ENCODE assay signal across 9 cellular contexts in the genomic region with DNA sequence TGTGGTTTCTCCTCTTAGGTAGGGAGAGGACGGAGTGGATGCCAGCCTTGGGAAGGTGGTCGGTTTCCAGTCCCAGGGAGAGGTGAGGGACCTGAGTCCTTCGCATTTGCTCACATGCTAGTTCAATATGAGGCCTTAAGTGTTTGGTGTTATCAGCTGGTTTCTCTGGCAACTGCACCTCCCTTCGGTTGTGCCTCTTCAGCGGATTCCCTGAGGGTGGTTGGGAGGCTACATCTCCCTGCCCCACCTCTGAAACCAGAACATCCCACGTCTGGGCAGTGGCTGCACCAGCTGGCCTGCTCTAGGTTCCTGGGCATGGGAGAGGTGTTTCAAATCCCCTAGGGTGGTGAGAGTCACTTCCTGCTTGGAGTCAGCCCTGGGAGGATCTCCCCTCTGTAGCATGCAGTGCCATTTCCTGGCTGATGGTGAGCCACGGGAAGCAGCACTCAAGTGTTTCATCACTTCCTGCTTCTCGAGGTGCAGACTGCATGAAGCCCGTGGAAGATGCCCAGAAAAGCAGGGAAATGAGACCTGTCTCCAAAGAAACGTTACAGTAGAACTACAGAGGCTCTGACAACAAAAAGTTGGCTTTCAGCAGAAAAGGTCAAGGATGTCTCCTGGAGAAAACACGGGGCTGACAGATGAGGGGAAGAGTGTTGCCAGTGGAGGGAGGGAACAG. TPM values are rescaled to one million over a fixed set of nuclear protein-coding genes. Genes with fewer than 3 reads are reported as not detected.
A peak's percentile ranks its signal among the peaks of the same experiment; 100 is the strongest.
DNase-seq lines count a peak whose midpoint lies in the region; ATAC-seq, FAIRE-seq and TF ChIP-seq lines count a peak whose summit lies in the region.
"Had no signal": no experiment of that assay in that cellular context is flagged by ENCODE, and none has a peak within 500 bp of the region (broad histone marks: within the 10 kb centered on the region; RNA-seq: fewer than 3 reads in every experiment).

No MANE protein-coding gene starts in this region.

- no peak overlapping the region for H3K27ac Mint-ChIP-seq in memory B cell
- no peak overlapping the region for H3K27ac Mint-ChIP-seq in nephron progenitor cell

- CTCF ChIA-PET in K562 (lab: Yijun Ruan, JAX; ENCODE audit: low intra/inter-chr PET ratio): no interaction called here

- H3K27me3 ChIP-seq in K562 (ENCODE audit: control insufficient read depth in 2 of 2, insufficient read depth in 2 of 2, low read length in 2 of 2) (peaks cover 45 to 79% of the 10 kb centered on the region in 2 experiments), testis (no peaks in the 10 kb centered on the region)

- H3K36me3 ChIP-seq in K562 (ENCODE audit: control insufficient read depth, insufficient read depth, low read length) (no peaks in the 10 kb centered on the region), testis (ENCODE audit: low read depth, missing control alignments) (no peaks in the 10 kb centered on the region)

- H3K4me1 ChIP-seq in K562 (replicated peaks in 1 of 2; ENCODE audit: control insufficient read depth in 2 of 2, insufficient read depth in 2 of 2, low read length in 2 of 2): peaks cover 16 to 19% of the 10 kb centered on the region in 2 experiments; a peak in 4 of 5 replicates
- peaks cover 12% of the 10 kb centered on the region for H3K4me1 ChIP-seq in testis

- BruUV-seq in K562 (replicated peaks; lab: Mats Ljungman, UMichigan): no TSS peak

- TF ChIP-seq POLR2A in K562 (conservative IDR thresholded peaks at IDR 0.05): no peak
- TF ChIP-seq POLR2A in testis (IDR thresholded peaks at IDR 0.05): no peak

- peak; percentile 3 to 15 for DNase-seq in SHP77 (lab: John Stamatoyannopoulos, UW)
- DNase-seq in SHP77 treated with DMSO at 0.1 percent for 48 hours (lab: John Stamatoyannopoulos, UW): no peak
- peak in 2 of 4 experiments; percentile 21 for DNase-seq in K562 (ENCODE audit: extremely low read depth in 1 of 4, low spot score in 3 of 4)
- DNase-seq in memory B cell (ENCODE audit: low spot score in 2 of 2): no peak
- no peak for DNase-seq in testis
- DNase-seq in nephron progenitor cell: no peak

- peak overlapping the region; percentile 75 for H2AFZ ChIP-seq in K562 (ENCODE audit: low read depth, low read length)

- peak overlapping the region; percentile 38 for H3K4me2 ChIP-seq in K562 (ENCODE audit: insufficient read depth, low read length)

- in situ Hi-C loops in K562 (cut with MboI): no loop called here

- no peak overlapping the region for H3K9ac ChIP-seq in K562 (ENCODE audit: insufficient read depth in 1 of 2, low read depth in 2 of 2, low read length in 2 of 2)

- POLR2A ChIA-PET in K562 (lab: Yijun Ruan, JAX): interaction anchor here (0.6 kb wide), 1 partner anchor 150 kb away, joined by 4 read pairs; no protein-coding TSS in a partner anchor

- 9% methylated on average over 11 of the region's 11 CpGs for WGBS in K562 (ENCODE audit: insufficient coverage, low coverage, missing lambda C conversion rate)
- WGBS in testis, 2 donors: 46 to 56% methylated on average over 11 of the region's 11 CpGs

- H3K36me3 Mint-ChIP-seq in memory B cell: no peaks in the 10 kb centered on the region
- H3K36me3 Mint-ChIP-seq in nephron progenitor cell (ENCODE audit: low read depth): no peaks in the 10 kb centered on the region

- ATAC-seq in K562 (peak; percentile 65), memory B cell (ENCODE audit: low read depth) (peak; percentile 42), GM18519 (IDR thresholded peaks at IDR 0.05; ENCODE audit: low FRiP score, unreplicated experiment) (no peak)

- peak; percentile 19 for FAIRE-seq in K562 (lab: Jason Lieb, UNC)

- H4K20me1 ChIP-seq in K562 (replicated peaks; ENCODE audit: control insufficient read depth, insufficient read depth, low read length): no peaks in the 10 kb centered on the region; the same call in 1 of the 2 replicates

- H3K27ac ChIP-seq in K562 (ENCODE audit: extremely low read depth, low read depth, low read length) (no peak overlapping the region), testis (peak overlapping the region in 1 of 2 donors; percentile 7)
- H3K27ac ChIP-seq: C4-2B had no signal

- intact Hi-C loops in K562 (cut with micrococcal nuclease) (no loop called here), testis (cut with DNase I; ENCODE audit: low total_unique reads) (no loop called here)

- TF ChIP-seq CTCF in K562 (IDR thresholded peaks at IDR 0.05 in 2 of 3, conservative IDR thresholded peaks at IDR 0.05 in 1 of 3; ENCODE audit: insufficient read depth in 2 of 3, low read depth in 1 of 3, low read length in 3 of 3): no peak
- no peak for TF ChIP-seq CTCF in testis (IDR thresholded peaks at IDR 0.05)
- no peak for TF ChIP-seq CTCF in nephron progenitor cell (IDR thresholded peaks at IDR 0.05)

- no peaks in the 10 kb centered on the region for H3K9me1 ChIP-seq in K562 (ENCODE audit: control insufficient read depth, insufficient read depth, low read length)

- H3K4me3 ChIP-seq in K562: no peak overlapping the region
- no peak overlapping the region for H3K4me3 ChIP-seq in testis

- no peaks in the 10 kb centered on the region for H3K79me2 ChIP-seq in K562 (ENCODE audit: control insufficient read depth, insufficient read depth, low read length)

- H3K27me3 Mint-ChIP-seq in memory B cell: peaks cover 17% of the 10 kb centered on the region
- peaks cover 23% of the 10 kb centered on the region for H3K27me3 Mint-ChIP-seq in nephron progenitor cell (ENCODE audit: low read depth, poor library complexity)

- H3K4me3 Mint-ChIP-seq in memory B cell (peak overlapping the region; percentile 14), nephron progenitor cell (no peak overlapping the region)

- H3K4me1 Mint-ChIP-seq in memory B cell (peaks cover 14% of the 10 kb centered on the region), nephron progenitor cell (peaks cover 41% of the 10 kb centered on the region)

- TF ChIP-seq RAD21 in K562 (CRISPR knock-in tag; conservative IDR thresholded peaks at IDR 0.05 in 1 of 2, IDR thresholded peaks at IDR 0.05 in 1 of 2): no peak

- TF ChIP-seq EP300 in K562 (IDR thresholded peaks at IDR 0.05; ENCODE audit: low read length): no peak

- H3K9me3 Mint-ChIP-seq in memory B cell: no peaks in the 10 kb centered on the region
- no peaks in the 10 kb centered on the region for H3K9me3 Mint-ChIP-seq in nephron progenitor cell

- H3K9me3 ChIP-seq in K562 (replicated peaks; ENCODE audit: control insufficient read depth, insufficient read depth, low read depth, low read length) (no peaks in the 10 kb centered on the region), testis (no peaks in the 10 kb centered on the region)

RNA-seq across cellular contexts. Expression of a gene that starts 4.5 kb away (rescaled TPM):
- polyA plus RNA-seq in PFSK-1 (2012; ENCODE audit: insufficient read length, low read depth): not detected
- 0.21 and 0.30 TPM in 2 replicates for total RNA-seq in K562 (2011; cell fraction: chromatin; rRNA removed; ENCODE audit: low replicate concordance)
- 0.33 and 0.53 TPM in 2 replicates for total RNA-seq in K562 (2011; cell fraction: nucleolus; rRNA removed)
- total RNA-seq in K562 (2011; cell fraction: nucleoplasm; rRNA removed): 0.37 and 0.76 TPM in 2 replicates
- total RNA-seq in K562 (2014; rRNA removed) (not detected in 2 replicates), K562 (2014; rRNA removed; fragmentation: Illumina TruSeq; extraction: Trizol) (not detected in 2 replicates), K562 (2015; rRNA removed; fragmentation: Illumina TruSeq; extraction: Trizol) (not detected in 2 replicates), K562 (2021) (0.45 TPM in 1 of 2 replicates, not detected in the other), testis (1 to 10 TPM in 1 of 2 donors, under 1 TPM in 1; 0.71 to 2.0 TPM)
- polyA plus RNA-seq in K562 (2011; rRNA removed) (0.08 and 0.35 TPM in 2 replicates), K562 (2014; fragmentation: Illumina TruSeq; extraction: Trizol) (0.07 TPM in 1 of 2 replicates, not detected in the other), K562 (2014; fragmentation: Nextera tagmentation; extraction: Ambion mirVana) (not detected), K562 (2014; rRNA removed) (0.67 TPM in 1 of 2 replicates, not detected in the other), testis (ENCODE audit: insufficient read depth, low read depth, low replicate concordance) (2.2 TPM)
- 0.42 and 0.58 TPM in 2 replicates for polyA plus RNA-seq in K562 (2011; cell fraction: cytosol; rRNA removed)
- polyA plus RNA-seq in K562 (2011; cell fraction: nucleus; rRNA removed): 1.0 and 1.2 TPM in 2 replicates
- 0.13 and 1.1 TPM in 2 replicates for polyA plus RNA-seq in K562 (2012)
- not detected in 2 replicates for polyA minus RNA-seq in K562 (2011; rRNA and poly(A)+ RNA removed)
- not detected in 2 replicates for polyA minus RNA-seq in K562 (2011; cell fraction: cytosol; rRNA and poly(A)+ RNA removed)
- polyA minus RNA-seq in K562 (2011; cell fraction: nucleus; rRNA and poly(A)+ RNA removed): not detected in 2 replicates

RNA-seq across cellular contexts. Expression of a gene that starts 11.1 kb away (rescaled TPM):
- not detected for polyA plus RNA-seq in PFSK-1 (2012; ENCODE audit: insufficient read length, low read depth)
- not detected in 2 replicates for total RNA-seq in K562 (2011; cell fraction: chromatin; rRNA removed; ENCODE audit: low replicate concordance)
- total RNA-seq in K562 (2011; cell fraction: nucleolus; rRNA removed): not detected in 2 replicates
- not detected in 2 replicates for total RNA-seq in K562 (2011; cell fraction: nucleoplasm; rRNA removed)
- total RNA-seq in K562 (2014; rRNA removed) (not detected in 2 replicates), K562 (2014; rRNA removed; fragmentation: Illumina TruSeq; extraction: Trizol) (not detected in 2 replicates), K562 (2015; rRNA removed; fragmentation: Illumina TruSeq; extraction: Trizol) (not detected in 2 replicates), K562 (2021) (not detected in 2 replicates), testis (under 1 TPM in 1 of 2 donors, not detected in 1; 0.25 TPM)
- polyA plus RNA-seq in K562 (2011; rRNA removed) (not detected in 2 replicates), K562 (2014; fragmentation: Illumina TruSeq; extraction: Trizol) (not detected in 2 replicates), K562 (2014; fragmentation: Nextera tagmentation; extraction: Ambion mirVana) (not detected), K562 (2014; rRNA removed) (0.21 TPM in 1 of 2 replicates, not detected in the other), testis (ENCODE audit: insufficient read depth, low read depth, low replicate concordance) (0.71 TPM)
- polyA plus RNA-seq in K562 (2011; cell fraction: cytosol; rRNA removed): not detected in 2 replicates
- polyA plus RNA-seq in K562 (2011; cell fraction: nucleus; rRNA removed): not detected in 2 replicates
- 0.06 TPM in 1 of 2 replicates, not detected in the other for polyA plus RNA-seq in K562 (2012)
- not detected in 2 replicates for polyA minus RNA-seq in K562 (2011; rRNA and poly(A)+ RNA removed)
- polyA minus RNA-seq in K562 (2011; cell fraction: cytosol; rRNA and poly(A)+ RNA removed): not detected in 2 replicates
- polyA minus RNA-seq in K562 (2011; cell fraction: nucleus; rRNA and poly(A)+ RNA removed): not detected in 2 replicates

RNA-seq across cellular contexts. Expression of a gene that starts 26.5 kb away (rescaled TPM):
- 147 TPM for polyA plus RNA-seq in PFSK-1 (2012; ENCODE audit: insufficient read length, low read depth)
- 0.46 and 3.1 TPM in 2 replicates for total RNA-seq in K562 (2011; cell fraction: chromatin; rRNA removed; ENCODE audit: low replicate concordance)
- total RNA-seq in K562 (2011; cell fraction: nucleolus; rRNA removed): 1.6 and 4.2 TPM in 2 replicates
- total RNA-seq in K562 (2011; cell fraction: nucleoplasm; rRNA removed): 0.81 and 2.3 TPM in 2 replicates
- total RNA-seq in K562 (2014; rRNA removed) (0.14 and 0.16 TPM in 2 replicates), K562 (2014; rRNA removed; fragmentation: Illumina TruSeq; extraction: Trizol) (not detected in 2 replicates), K562 (2015; rRNA removed; fragmentation: Illumina TruSeq; extraction: Trizol) (0.04 TPM in 1 of 2 replicates, not detected in the other), K562 (2021) (0.20 and 0.31 TPM in 2 replicates), testis (10 to 100 TPM; 10.5 to 16.8 TPM)
- polyA plus RNA-seq in K562 (2011; rRNA removed) (0.32 and 0.49 TPM in 2 replicates), K562 (2014; fragmentation: Illumina TruSeq; extraction: Trizol) (0.07 and 0.17 TPM in 2 replicates), K562 (2014; fragmentation: Nextera tagmentation; extraction: Ambion mirVana) (not detected), K562 (2014; rRNA removed) (0.08 and 0.66 TPM in 2 replicates), testis (ENCODE audit: insufficient read depth, low read depth, low replicate concordance) (10.9 TPM)
- 0.09 and 1.1 TPM in 2 replicates for polyA plus RNA-seq in K562 (2011; cell fraction: cytosol; rRNA removed)
- polyA plus RNA-seq in K562 (2011; cell fraction: nucleus; rRNA removed): 0.59 and 3.8 TPM in 2 replicates
- polyA plus RNA-seq in K562 (2012): 0.30 and 0.54 TPM in 2 replicates
- polyA minus RNA-seq in K562 (2011; rRNA and poly(A)+ RNA removed): 1.2 TPM in 1 of 2 replicates, not detected in the other
- polyA minus RNA-seq in K562 (2011; cell fraction: cytosol; rRNA and poly(A)+ RNA removed): 1.4 TPM in 1 of 2 replicates, not detected in the other
- polyA minus RNA-seq in K562 (2011; cell fraction: nucleus; rRNA and poly(A)+ RNA removed): 0.67 and 0.94 TPM in 2 replicates

Comparison
In these comparisons a context has a peak if more than half of its experiments do, and no peak if none do; other contexts are left out.
1. DNase-seq: peak in SHP77 (2 of 2); none in SHP77 treated with DMSO at 0.1 percent for 48 hours (single experiment), memory B cell (0 of 2), testis (single experiment) and nephron progenitor cell (single experiment).